8 cellular contexts compared by ENCODE assay signal in genomic region chr10:44973323-44974081, GRCh38. TPM values are rescaled to one million over a fixed set of nuclear protein-coding genes. Genes with fewer than 3 reads are reported as not detected.
A peak's percentile ranks its signal among the peaks of the same experiment; 100 is the strongest.
DNase-seq lines count a peak whose midpoint lies in the region; ATAC-seq, FAIRE-seq and TF ChIP-seq lines count a peak whose summit lies in the region.

No MANE protein-coding gene starts in this region.

- H4K8ac ChIP-seq in IMR-90 (ENCODE audit: low read depth in 2 of 2, low read length in 2 of 2) = peak overlapping the region in 1 of 2 experiments; percentile 94; a peak in 1 of 4 replicates

- no peak overlapping the region for H3K56ac ChIP-seq in IMR-90 (ENCODE audit: extremely low read depth, insufficient read depth, low read length)

- peak overlapping the region; percentile 98 for H2AK9ac ChIP-seq in IMR-90 (replicated peaks; ENCODE audit: low read depth, low read length, poor library complexity)

- no peak for DNase-seq in GM12892 (ENCODE audit: insufficient read length)
- no peak for DNase-seq in IMR-90
- peak; percentile 59 for DNase-seq in endothelial cell of umbilical vein (ENCODE audit: low read depth, low spot score)
- DNase-seq in sciatic nerve (ENCODE audit: low spot score) = peak; percentile 56
- DNase-seq in NCI-H1436 treated with DMSO at 0.1 percent for 48 hours (lab: John Stamatoyannopoulos, UW) = no peak
- no peak for DNase-seq in stimulated activated naive CD4-positive, alpha-beta T cell treated with Interleukin-2 at 50 U/mL for 16 hours (lab: John Stamatoyannopoulos, UW)
- no peak for DNase-seq in NCI-H2227 treated with DMSO at 0.1 percent for 48 hours (lab: John Stamatoyannopoulos, UW)
- no peak for DNase-seq in GM19240 (ENCODE audit: insufficient read length, low spot score)

- dilution Hi-C loops in IMR-90 (cut with HindIII; ENCODE audit: low sequenced_read_pairs, unreplicated experiment) = no loop called here
- dilution Hi-C loops in endothelial cell of umbilical vein (cut with MboI; ENCODE audit: extremely low pct_ligation_motif_present, low sequenced_read_pairs) = no loop called here

- H3K27ac ChIP-seq in IMR-90 (ENCODE audit: insufficient read depth, low read length) (no peak overlapping the region), endothelial cell of umbilical vein (ENCODE audit: insufficient read depth, low read depth, low read length) (no peak overlapping the region)

- H3K4me2 ChIP-seq in IMR-90 (ENCODE audit: low read depth, low read length) (no peak overlapping the region), endothelial cell of umbilical vein (ENCODE audit: insufficient read depth, low read length) (no peak overlapping the region)

- H3K4me3 ChIP-seq in IMR-90 (ENCODE audit: insufficient read depth, low read depth, low read length) (no peak overlapping the region), endothelial cell of umbilical vein (replicated peaks in 1 of 3; ENCODE audit: insufficient read depth in 1 of 3, low read depth in 1 of 3, low read length in 3 of 3) (no peak overlapping the region)

- no peaks in the 10 kb centered on the region for H3K79me2 ChIP-seq in endothelial cell of umbilical vein (ENCODE audit: control insufficient read depth, insufficient read depth, low read length)

- H2AFZ ChIP-seq in IMR-90 (replicated peaks; ENCODE audit: low read length, poor library complexity) (peak overlapping the region; percentile 98), endothelial cell of umbilical vein (ENCODE audit: low read depth, low read length) (no peak overlapping the region)

- TF ChIP-seq CTCF in IMR-90 (conservative IDR thresholded peaks at IDR 0.05; ENCODE audit: low read depth, low read length) (no peak), endothelial cell of umbilical vein (IDR thresholded peaks at IDR 0.05; ENCODE audit: extremely low read depth in 1 of 2, insufficient read depth in 1 of 2, low read depth in 1 of 2, low read length in 2 of 2) (no peak)

- peak overlapping the region; percentile 50; the same call in 1 of the 2 replicates for H4K91ac ChIP-seq in IMR-90 (ENCODE audit: insufficient read depth, low read depth, low read length)

- POLR2A ChIA-PET in IMR-90 (lab: Charles Lee; ENCODE audit: unreplicated experiment) = no interaction called here
- POLR2A ChIA-PET in endothelial cell of umbilical vein (lab: Charles Lee) = interaction anchor here (1.0 kb wide), 1 partner anchor 28 kb away, joined by 3 read pairs; no protein-coding TSS in a partner anchor

- intact Hi-C loops in IMR-90 (cut with micrococcal nuclease) (no loop called here), endothelial cell of umbilical vein (cut with micrococcal nuclease) (loop anchor here (10.0 kb wide), 1 partner anchor 1299 kb away; no protein-coding TSS in a partner anchor), sciatic nerve (cut with DNase I) (loop anchor here (2.0 kb wide), 1 partner anchor 37 kb away; no protein-coding TSS in a partner anchor)

- H3K9me1 ChIP-seq in IMR-90 (ENCODE audit: insufficient read depth, low read length) (peaks cover 18% of the 10 kb centered on the region), endothelial cell of umbilical vein (replicated peaks; ENCODE audit: control insufficient read depth, extremely low read depth, insufficient read depth, low read length) (no peaks in the 10 kb centered on the region)

- peaks cover 25% of the 10 kb centered on the region; the same call in 1 of the 2 replicates for H3K36me3 ChIP-seq in IMR-90 (ENCODE audit: control insufficient read depth, insufficient read depth, low read length)
- peaks cover 0 to 11% of the 10 kb centered on the region in 2 experiments for H3K36me3 ChIP-seq in endothelial cell of umbilical vein (ENCODE audit: control insufficient read depth in 2 of 2, extremely low read depth in 1 of 2, insufficient read depth in 2 of 2, low read length in 2 of 2)

- no peak overlapping the region for H3K14ac ChIP-seq in IMR-90 (replicated peaks; ENCODE audit: low read depth, low read length)

- peak overlapping the region; percentile 86; the same call in 1 of the 2 replicates for H2AK5ac ChIP-seq in IMR-90 (ENCODE audit: low read depth, low read length)

- TF ChIP-seq POLR2A in GM12892 (IDR thresholded peaks at IDR 0.05; ENCODE audit: low read depth, low read length) (no peak), IMR-90 (IDR thresholded peaks at IDR 0.05; ENCODE audit: low read depth, low read length) (no peak), endothelial cell of umbilical vein (IDR thresholded peaks at IDR 0.05; ENCODE audit: low read depth, low read length) (no peak)

- H3K4ac ChIP-seq in IMR-90 (ENCODE audit: low read depth, low read length) = no peak overlapping the region; the same call in 1 of the 2 replicates

- no TSS peak for BruUV-seq in IMR-90 (replicated peaks; lab: Mats Ljungman, UMichigan)
- BruUV-seq in endothelial cell of umbilical vein (replicated peaks; lab: Mats Ljungman, UMichigan) = no TSS peak

- in situ Hi-C loops in IMR-90 (cut with MboI; ENCODE audit: low sequenced_read_pairs) = no loop called here

- FAIRE-seq in GM12892 (lab: Jason Lieb, UNC) = peak; percentile 78
- no peak for FAIRE-seq in endothelial cell of umbilical vein (lab: Jason Lieb, UNC)

- H3K27me3 ChIP-seq in IMR-90 (ENCODE audit: control insufficient read depth, insufficient read depth, low read length) (no peaks in the 10 kb centered on the region), endothelial cell of umbilical vein (ENCODE audit: control insufficient read depth in 2 of 2, insufficient read depth in 2 of 2, low read length in 2 of 2) (no peaks in the 10 kb centered on the region)

- H3K9me3 ChIP-seq in IMR-90 (ENCODE audit: control insufficient read depth, insufficient read depth, low read length) = no peaks in the 10 kb centered on the region
- no peaks in the 10 kb centered on the region for H3K9me3 ChIP-seq in endothelial cell of umbilical vein (replicated peaks; ENCODE audit: control insufficient read depth, insufficient read depth, low read length)

- no peak overlapping the region for H3K18ac ChIP-seq in IMR-90 (ENCODE audit: low read depth, low read length)

- no peak for ATAC-seq in IMR-90 (ENCODE audit: low read depth)
- ATAC-seq in sciatic nerve = no peak

- no peak overlapping the region; the same call in 1 of the 2 replicates for H4K5ac ChIP-seq in IMR-90 (ENCODE audit: low read depth, low read length)

- peaks cover 34% of the 10 kb centered on the region for H3K4me1 ChIP-seq in IMR-90 (ENCODE audit: control insufficient read depth, insufficient read depth, low read length)
- H3K4me1 ChIP-seq in endothelial cell of umbilical vein (ENCODE audit: control insufficient read depth, extremely low read depth, insufficient read depth, low read length) = peaks cover 11% of the 10 kb centered on the region

- no peak overlapping the region for H2BK20ac ChIP-seq in IMR-90 (ENCODE audit: low read depth, low read length)

- H4K20me1 ChIP-seq in IMR-90 (ENCODE audit: insufficient read depth, low read length) = no peaks in the 10 kb centered on the region; the same call in 1 of the 2 replicates
- H4K20me1 ChIP-seq in endothelial cell of umbilical vein (replicated peaks; ENCODE audit: control insufficient read depth, extremely low read depth, insufficient read depth, low read length) = no peaks in the 10 kb centered on the region

- H2BK120ac ChIP-seq in IMR-90 (ENCODE audit: low read depth, low read length) = no peak overlapping the region

- peak overlapping the region; percentile 73; the same call in 2 of the 3 replicates for H2BK15ac ChIP-seq in IMR-90 (ENCODE audit: low read depth, low read length)

- CTCF ChIA-PET in IMR-90 (lab: Yijun Ruan, JAX) = no interaction called here
- CTCF ChIA-PET in endothelial cell of umbilical vein (lab: Charles Lee) = interaction anchor here (1.1 to 2.3 kb wide), 3 partner anchors 10 to 41 kb away, joined by 5 to 18 read pairs (median 9); partner anchors contain the start of gene ZNF22

- no peak overlapping the region for H3K23ac ChIP-seq in IMR-90 (ENCODE audit: low read depth, low read length)

- WGBS in IMR-90 (ENCODE audit: extremely low coverage in 2 of 2, insufficient read length in 1 of 2), 2 experiments = no CpG with 5 or more reads among the region's 18 CpGs

- no peak for TF ChIP-seq RAD21 in IMR-90 (IDR thresholded peaks at IDR 0.05; ENCODE audit: low read length)

- no peak overlapping the region for H3K9ac ChIP-seq in IMR-90 (ENCODE audit: low read depth, low read length)
- H3K9ac ChIP-seq in endothelial cell of umbilical vein (replicated peaks; ENCODE audit: extremely low read depth, insufficient read depth, low read length) = no peak overlapping the region

- peaks cover 3 to 48% of the 10 kb centered on the region in 2 experiments; a peak in 3 of 4 replicates for H3K79me1 ChIP-seq in IMR-90 (ENCODE audit: low read depth in 1 of 2, low read length in 2 of 2)

- no peak overlapping the region for H2BK5ac ChIP-seq in IMR-90 (ENCODE audit: low read depth, low read length, poor library complexity, severe bottlenecking)

RNA-seq across cellular contexts. Expression of gene DEPP1, which starts 5.1 kb away (rescaled TPM):
- polyA plus RNA-seq in GM12892 (2012; ENCODE audit: missing spikeins) = 4.2 TPM
- 11.7 and 13.6 TPM in 2 replicates for total RNA-seq in IMR-90 (2012; rRNA removed)
- 19.7 and 30.0 TPM in 2 replicates for polyA plus RNA-seq in IMR-90 (2012; rRNA removed)
- 16.4 and 30.1 TPM in 2 replicates for polyA plus RNA-seq in IMR-90 (2012; cell fraction: cytosol; rRNA removed)
- 18.4 and 24.2 TPM in 2 replicates for polyA plus RNA-seq in IMR-90 (2012; cell fraction: nucleus; rRNA removed; ENCODE audit: low replicate concordance)
- total RNA-seq in endothelial cell of umbilical vein = 318 and 364 TPM in 2 replicates
- polyA plus RNA-seq in endothelial cell of umbilical vein = 849 and 951 TPM in 2 replicates
- polyA plus RNA-seq in endothelial cell of umbilical vein (2011; cell fraction: cytosol; rRNA removed) = 584 and 653 TPM in 2 replicates
- polyA plus RNA-seq in endothelial cell of umbilical vein (2011; cell fraction: nucleus; rRNA removed) = 548 and 602 TPM in 2 replicates
- 130 and 295 TPM in 2 replicates for polyA plus RNA-seq in endothelial cell of umbilical vein (2012)
- polyA minus RNA-seq in endothelial cell of umbilical vein = 607 and 685 TPM in 2 replicates
- polyA minus RNA-seq in endothelial cell of umbilical vein (2011; cell fraction: cytosol; rRNA and poly(A)+ RNA removed) = 0.72 TPM
- 400 and 512 TPM in 2 replicates for polyA minus RNA-seq in endothelial cell of umbilical vein (2011; cell fraction: nucleus; rRNA and poly(A)+ RNA removed)
- total RNA-seq in sciatic nerve = 190 TPM

RNA-seq across cellular contexts. Expression of gene RASSF4, which starts 13.9 kb away (rescaled TPM):
- polyA plus RNA-seq in GM12892 (2012; ENCODE audit: missing spikeins) = 29.4 TPM
- total RNA-seq in IMR-90 (2012; rRNA removed) = 5.9 and 6.1 TPM in 2 replicates
- 8.6 and 10.1 TPM in 2 replicates for polyA plus RNA-seq in IMR-90 (2012; rRNA removed)
- polyA plus RNA-seq in IMR-90 (2012; cell fraction: cytosol; rRNA removed) = 4.5 and 6.1 TPM in 2 replicates
- polyA plus RNA-seq in IMR-90 (2012; cell fraction: nucleus; rRNA removed; ENCODE audit: low replicate concordance) = 46.1 and 53.0 TPM in 2 replicates
- 4.6 and 7.6 TPM in 2 replicates for total RNA-seq in endothelial cell of umbilical vein
- polyA plus RNA-seq in endothelial cell of umbilical vein = 8.2 and 9.8 TPM in 2 replicates
- 3.9 and 4.8 TPM in 2 replicates for polyA plus RNA-seq in endothelial cell of umbilical vein (2011; cell fraction: cytosol; rRNA removed)
- 20.5 and 26.4 TPM in 2 replicates for polyA plus RNA-seq in endothelial cell of umbilical vein (2011; cell fraction: nucleus; rRNA removed)
- 1.8 and 3.8 TPM in 2 replicates for polyA plus RNA-seq in endothelial cell of umbilical vein (2012)
- 9.4 and 13.4 TPM in 2 replicates for polyA minus RNA-seq in endothelial cell of umbilical vein
- polyA minus RNA-seq in endothelial cell of umbilical vein (2011; cell fraction: cytosol; rRNA and poly(A)+ RNA removed) = not detected
- 17.1 and 20.6 TPM in 2 replicates for polyA minus RNA-seq in endothelial cell of umbilical vein (2011; cell fraction: nucleus; rRNA and poly(A)+ RNA removed)
- 63.7 TPM for total RNA-seq in sciatic nerve

RNA-seq across cellular contexts. Expression of gene ZNF22, which starts 27.2 kb away (rescaled TPM):
- 34.9 TPM for polyA plus RNA-seq in GM12892 (2012; ENCODE audit: missing spikeins)
- total RNA-seq in IMR-90 (2012; rRNA removed) (12.4 and 18.6 TPM in 2 replicates), endothelial cell of umbilical vein (45.0 and 48.7 TPM in 2 replicates), sciatic nerve (24.9 TPM)
- polyA plus RNA-seq in IMR-90 (2012; rRNA removed) (8.4 and 10.6 TPM in 2 replicates), endothelial cell of umbilical vein (15.3 and 21.0 TPM in 2 replicates)
- polyA plus RNA-seq in IMR-90 (2012; cell fraction: cytosol; rRNA removed) = 1.7 and 2.4 TPM in 2 replicates
- polyA plus RNA-seq in IMR-90 (2012; cell fraction: nucleus; rRNA removed; ENCODE audit: low replicate concordance) = 0.39 and 4.0 TPM in 2 replicates
- 24.1 and 26.7 TPM in 2 replicates for polyA plus RNA-seq in endothelial cell of umbilical vein (2011; cell fraction: cytosol; rRNA removed)
- polyA plus RNA-seq in endothelial cell of umbilical vein (2011; cell fraction: nucleus; rRNA removed) = 15.9 and 19.0 TPM in 2 replicates
- polyA plus RNA-seq in endothelial cell of umbilical vein (2012) = 34.7 and 37.6 TPM in 2 replicates
- 7.6 and 9.0 TPM in 2 replicates for polyA minus RNA-seq in endothelial cell of umbilical vein
- not detected for polyA minus RNA-seq in endothelial cell of umbilical vein (2011; cell fraction: cytosol; rRNA and poly(A)+ RNA removed)
- polyA minus RNA-seq in endothelial cell of umbilical vein (2011; cell fraction: nucleus; rRNA and poly(A)+ RNA removed) = 11.7 and 15.4 TPM in 2 replicates

Comparison
In these comparisons a context has a peak if more than half of its experiments do, and no peak if none do; other contexts are left out.
1. DNase-seq: peak in endothelial cell of umbilical vein (single experiment) and sciatic nerve (single experiment); none in GM12892 (single experiment), IMR-90 (single experiment), NCI-H1436 treated with DMSO at 0.1 percent for 48 hours (single experiment), stimulated activated naive CD4-positive, alpha-beta T cell treated with Interleukin-2 at 50 U/mL for 16 hours (single experiment), NCI-H2227 treated with DMSO at 0.1 percent for 48 hours (single experiment) and GM19240 (single experiment).
2. RNA of gene DEPP1, which starts 5.1 kb away (total RNA-seq): 318 to 364 TPM in endothelial cell of umbilical vein and 190 TPM in sciatic nerve (single experiment); 11.7 to 13.6 TPM in IMR-90; every median in the first group is over 10 times any median in the second.